ENCODE assay signal across 1 cellular context in genomic region chr19:35845215-35846037, GRCh38.
TF ChIP-seq lines count a peak whose summit lies in the region.

No MANE protein-coding gene starts in this region.

TF ChIP-seq in K562, 482 proteins besides CTCF, POLR2A, EP300 and RAD21 (continues in another document):
- TF ChIP-seq PPARD (CRISPR knock-in tag; IDR thresholded peaks at IDR 0.05) (no peak), KLF10 (CRISPR knock-in tag; IDR thresholded peaks at IDR 0.05) (no peak), SLC30A9 (CRISPR knock-in tag; IDR thresholded peaks at IDR 0.05) (no peak), REST (CRISPR knock-in tag; IDR thresholded peaks at IDR 0.05; ENCODE audit: low read depth) (no peak), RBFOX2 (IDR thresholded peaks at IDR 0.05; ENCODE audit: low read depth, low read length) (peak; percentile 61), PATZ1 (CRISPR knock-in tag; IDR thresholded peaks at IDR 0.05; ENCODE audit: borderline replicate concordance) (no peak), LEF1 (IDR thresholded peaks at IDR 0.05) (no peak), PREB (CRISPR knock-in tag; IDR thresholded peaks at IDR 0.05) (no peak), SRSF7 (optimal IDR thresholded peaks at IDR 0.05; ENCODE audit: low read depth, low read length) (no peak), ZNF354B (CRISPR knock-in tag; IDR thresholded peaks at IDR 0.05) (no peak), DMBX1 (CRISPR knock-in tag; IDR thresholded peaks at IDR 0.05; ENCODE audit: borderline replicate concordance) (no peak), JUN (IDR thresholded peaks at IDR 0.05; ENCODE audit: borderline replicate concordance, low read depth, low read length) (no peak), JUN (CRISPR knock-in tag; IDR thresholded peaks at IDR 0.05; ENCODE audit: borderline replicate concordance) (no peak), TRIM24 (IDR thresholded peaks at IDR 0.05) (peak; percentile 56 to 74; a peak in 3 of 4 replicates), MAFK (IDR thresholded peaks at IDR 0.05; ENCODE audit: low read length) (no peak), ZNF696 (CRISPR knock-in tag; conservative IDR thresholded peaks at IDR 0.05) (no peak), CBX3 (IDR thresholded peaks at IDR 0.05; ENCODE audit: borderline replicate concordance in 1 of 2, low read length in 2 of 2) (no peak), ATF4 (CRISPR knock-in tag; IDR thresholded peaks at IDR 0.05) (no peak), FOXK2 (conservative IDR thresholded peaks at IDR 0.05 in 1 of 2, IDR thresholded peaks at IDR 0.05 in 1 of 2; ENCODE audit: low read depth in 2 of 2) (peak in 1 of 2 experiments; percentile 27; a peak in 1 of 4 replicates), MAX (CRISPR knock-in tag; IDR thresholded peaks at IDR 0.05) (no peak), RBM25 (IDR thresholded peaks at IDR 0.05; ENCODE audit: low read depth, low read length, severe bottlenecking) (no peak), JUND (IDR thresholded peaks at IDR 0.05; ENCODE audit: borderline replicate concordance, low read depth, low read length) (peak; percentile 38; the same call in 1 of the 2 replicates), JUND (tag; IDR thresholded peaks at IDR 0.05; ENCODE audit: borderline replicate concordance, low read depth, low read length) (0 out of 3 replicates have a peak, but pooled peaks have one; percentile 12), RUNX1 (IDR thresholded peaks at IDR 0.05; ENCODE audit: low read depth) (no peak), ZNF280B (CRISPR knock-in tag; IDR thresholded peaks at IDR 0.05) (no peak), ZBTB7A (IDR thresholded peaks at IDR 0.05; ENCODE audit: borderline replicate concordance, control insufficient read depth, low read depth, low read length) (no peak), UBTF (IDR thresholded peaks at IDR 0.05; ENCODE audit: borderline replicate concordance in 1 of 2, low read depth in 2 of 2, low read length in 2 of 2) (no peak), DACH1 (IDR thresholded peaks at IDR 0.05; ENCODE audit: partially characterized antibody) (no peak), ZBTB12 (CRISPR knock-in tag; IDR thresholded peaks at IDR 0.05) (no peak), STAT5B (CRISPR knock-in tag; IDR thresholded peaks at IDR 0.05) (no peak), SUPT5H (IDR thresholded peaks at IDR 0.05) (no peak), ZNF639 (CRISPR knock-in tag; conservative IDR thresholded peaks at IDR 0.05 in 1 of 2, IDR thresholded peaks at IDR 0.05 in 1 of 2) (no peak), ZEB2 (IDR thresholded peaks at IDR 0.05) (peak; percentile 86), ILK (tag; IDR thresholded peaks at IDR 0.05; ENCODE audit: borderline replicate concordance, low read depth) (no peak), C11orf30 (IDR thresholded peaks at IDR 0.05; ENCODE audit: low read depth) (no peak), IRF2 (CRISPR knock-in tag; IDR thresholded peaks at IDR 0.05) (no peak), GABPB2 (CRISPR knock-in tag; conservative IDR thresholded peaks at IDR 0.05) (no peak), CBFB (CRISPR knock-in tag; IDR thresholded peaks at IDR 0.05) (no peak), ZNF316 (IDR thresholded peaks at IDR 0.05) (no peak), ZNF263 (CRISPR knock-in tag; IDR thresholded peaks at IDR 0.05; ENCODE audit: borderline replicate concordance) (no peak), ZNF644 (tag; IDR thresholded peaks at IDR 0.05; ENCODE audit: low read depth) (no peak), FOXA3 (CRISPR knock-in tag; conservative IDR thresholded peaks at IDR 0.05 in 1 of 2, IDR thresholded peaks at IDR 0.05 in 1 of 2) (no peak), TARDBP (IDR thresholded peaks at IDR 0.05) (no peak), ZNF592 (IDR thresholded peaks at IDR 0.05) (no peak)
